ENCODE assay signal across 15 cellular contexts in genomic region chr1:154193821-154194220, GRCh38. TPM values are rescaled to one million over a fixed set of nuclear protein-coding genes. Genes with fewer than 3 reads are reported as not detected.
DNase-seq lines count a peak whose midpoint lies in the region; ATAC-seq, FAIRE-seq and TF ChIP-seq lines count a peak whose summit lies in the region.
"Had no signal": no experiment of that assay in that cellular context is flagged by ENCODE, and none has a peak within 500 bp of the region (broad histone marks: within the 10 kb centered on the region; RNA-seq: fewer than 3 reads in every experiment).

No MANE protein-coding gene starts in this region.

- H3K36me3 ChIP-seq in BE2C (no peaks in the 10 kb centered on the region), SJCRH30 (no peaks in the 10 kb centered on the region), keratinocyte (ENCODE audit: control insufficient read depth in 2 of 2, extremely low read depth in 1 of 2, insufficient read depth in 2 of 2, low read length in 2 of 2) (no peaks in the 10 kb centered on the region)

- H3K27ac ChIP-seq in SJCRH30 (no peak overlapping the region), keratinocyte (ENCODE audit: control insufficient read depth, insufficient read depth, low read length) (no peak overlapping the region)
- H3K27ac ChIP-seq: HL-60 had no signal

- no peak overlapping the region for H3K4me3 Mint-ChIP-seq in stimulated activated memory B cell treated with anti-CD40 and anti-IgM and Interleukin-4, amounts not matched to agents 10 μg/mL and 1 μg/mL and 100 μg/mL, for 72 hours
- H3K4me3 Mint-ChIP-seq: nephron progenitor cell had no signal

- no peaks in the 10 kb centered on the region for H4K20me1 ChIP-seq in keratinocyte (ENCODE audit: control insufficient read depth, extremely low read depth, insufficient read depth, low read length)

- H3K9me1 ChIP-seq in keratinocyte (ENCODE audit: control insufficient read depth, extremely low read depth, insufficient read depth, low read length) = no peaks in the 10 kb centered on the region

- peaks cover 5% of the 10 kb centered on the region for H3K4me1 Mint-ChIP-seq in stimulated activated memory B cell treated with anti-CD40 and anti-IgM and Interleukin-4, amounts not matched to agents 10 μg/mL and 1 μg/mL and 100 μg/mL, for 72 hours

- peak; percentile 56 for FAIRE-seq in keratinocyte (lab: Jason Lieb, UNC)
- FAIRE-seq: endometrium had no signal

- no peaks in the 10 kb centered on the region for H3K36me3 Mint-ChIP-seq in stimulated activated memory B cell treated with anti-CD40 and anti-IgM and Interleukin-4, amounts not matched to agents 10 μg/mL and 1 μg/mL and 100 μg/mL, for 72 hours
- H3K36me3 Mint-ChIP-seq: CD14-positive monocyte had no signal

- peaks cover 34% of the 10 kb centered on the region for H3K27me3 Mint-ChIP-seq in stimulated activated memory B cell treated with anti-CD40 and anti-IgM and Interleukin-4, amounts not matched to agents 10 μg/mL and 1 μg/mL and 100 μg/mL, for 72 hours

- H3K9me3 Mint-ChIP-seq in stimulated activated memory B cell treated with anti-CD40 and anti-IgM and Interleukin-4, amounts not matched to agents 10 μg/mL and 1 μg/mL and 100 μg/mL, for 72 hours = no peaks in the 10 kb centered on the region
- H3K9me3 Mint-ChIP-seq: CD14-positive monocyte, nephron progenitor cell had no signal

- H2AFZ ChIP-seq in keratinocyte (ENCODE audit: control insufficient read depth, low read length) = peak overlapping the region; percentile 58

- no peaks in the 10 kb centered on the region for H3K9me3 ChIP-seq in BE2C
- H3K9me3 ChIP-seq in SJCRH30 (replicated peaks) = no peaks in the 10 kb centered on the region
- no peaks in the 10 kb centered on the region for H3K9me3 ChIP-seq in keratinocyte (ENCODE audit: control insufficient read depth, low read depth, low read length)

- peak overlapping the region; percentile 6 for H3K9ac ChIP-seq in keratinocyte (ENCODE audit: control insufficient read depth, extremely low read depth, insufficient read depth, low read length)

- H3K27me3 ChIP-seq in BE2C = peaks cover 12% of the 10 kb centered on the region
- H3K27me3 ChIP-seq in SJCRH30 = no peaks in the 10 kb centered on the region
- no peaks in the 10 kb centered on the region for H3K27me3 ChIP-seq in keratinocyte (ENCODE audit: control insufficient read depth, extremely low read depth, insufficient read depth, low read length)

- H3K79me2 ChIP-seq in keratinocyte (ENCODE audit: control insufficient read depth, insufficient read depth, low read length) = no peaks in the 10 kb centered on the region

- H3K4me2 ChIP-seq in keratinocyte (ENCODE audit: control insufficient read depth, extremely low read depth, insufficient read depth, low read depth, low read length) = peak overlapping the region; percentile 29

- ATAC-seq in HG02798 (IDR thresholded peaks at IDR 0.05; ENCODE audit: poor library complexity, unreplicated experiment) = no peak
- no peak for ATAC-seq in stimulated activated memory B cell treated with anti-CD40 and anti-IgM and Interleukin-4, amounts not matched to agents 10 μg/mL and 1 μg/mL and 100 μg/mL, for 72 hours

- H3K4me3 ChIP-seq in BE2C (ENCODE audit: low read depth, low read length) (no peak overlapping the region), SJCRH30 (no peak overlapping the region), keratinocyte (ENCODE audit: control insufficient read depth in 2 of 3, extremely low read depth in 1 of 3, insufficient read depth in 2 of 3, low read depth in 1 of 3, low read length in 3 of 3) (no peak overlapping the region)

- TF ChIP-seq CTCF in BE2C (IDR thresholded peaks at IDR 0.05; ENCODE audit: low read depth, low read length) = no peak
- no peak for TF ChIP-seq CTCF in keratinocyte (optimal IDR thresholded peaks at IDR 0.05 in 1 of 3, IDR thresholded peaks at IDR 0.05 in 1 of 3, conservative IDR thresholded peaks at IDR 0.05 in 1 of 3; ENCODE audit: extremely low read depth in 1 of 3, insufficient read depth in 2 of 3, low read length in 3 of 3)

- dilution Hi-C loops in keratinocyte (cut with MboI; ENCODE audit: extremely low pct_ligation_motif_present, low sequenced_read_pairs) = no loop called here

- peak; percentile 25 for DNase-seq in BE2C
- DNase-seq in LHCN-M2 (ENCODE audit: low read depth) = peak; percentile 66
- peak; percentile 63 to 72 for DNase-seq in SJCRH30
- DNase-seq in keratinocyte (ENCODE audit: low read depth, low spot score) = peak; percentile 80
- no peak for DNase-seq in foreskin melanocyte
- no peak for DNase-seq in effector CD4-positive, alpha-beta T cell
- DNase-seq: nephron progenitor cell; stimulated activated naive CD4-positive, alpha-beta T cell treated with Interleukin-2 at 50 U/mL for 16 hours; T-helper 1 cell had no signal

- H3K4me1 ChIP-seq in BE2C (no peaks in the 10 kb centered on the region; the same call in 1 of the 2 replicates), SJCRH30 (peaks cover 32% of the 10 kb centered on the region), keratinocyte (ENCODE audit: control insufficient read depth, extremely low read depth, insufficient read depth, low read length) (peaks cover 20% of the 10 kb centered on the region)

- no peak overlapping the region for H3K27ac Mint-ChIP-seq in stimulated activated memory B cell treated with anti-CD40 and anti-IgM and Interleukin-4, amounts not matched to agents 10 μg/mL and 1 μg/mL and 100 μg/mL, for 72 hours
- H3K27ac Mint-ChIP-seq: nephron progenitor cell had no signal

RNA-seq across cellular contexts. Expression of gene TPM3, which starts 1.9 kb away (rescaled TPM):
- polyA plus RNA-seq in BE2C (2012; ENCODE audit: insufficient read depth, insufficient read length, low read depth) = 577 TPM
- 1,027 and 1,163 TPM in 2 replicates for total RNA-seq in LHCN-M2 (2014; rRNA removed)
- 580 TPM for polyA plus RNA-seq in LHCN-M2 (2012)
- total RNA-seq in SJCRH30 (2014; rRNA removed; shearing (Covaris generic)) = 248 and 262 TPM in 2 replicates
- 294 to 691 TPM (median 585 TPM) in 3 replicates for polyA plus RNA-seq in keratinocyte
- polyA plus RNA-seq in keratinocyte (2011; ENCODE audit: low read depth) = 505 TPM
- polyA plus RNA-seq in keratinocyte (2011; cell fraction: cytosol; rRNA removed) = 461 and 513 TPM in 2 replicates
- 239 and 349 TPM in 2 replicates for polyA plus RNA-seq in keratinocyte (2011; cell fraction: nucleus; rRNA removed)
- polyA plus RNA-seq in keratinocyte (2012; ENCODE audit: low replicate concordance) = 187 and 523 TPM in 2 replicates
- 115 to 186 TPM (median 125 TPM) in 3 replicates for polyA minus RNA-seq in keratinocyte
- polyA minus RNA-seq in keratinocyte (2011; cell fraction: cytosol; rRNA and poly(A)+ RNA removed) = 160 TPM
- polyA minus RNA-seq in keratinocyte (2011; cell fraction: nucleus; rRNA and poly(A)+ RNA removed) = 40.6 and 66.8 TPM in 2 replicates

RNA-seq across cellular contexts. Expression of gene CFAP141, which starts 12.3 kb away (rescaled TPM):
- polyA plus RNA-seq in BE2C (2012; ENCODE audit: insufficient read depth, insufficient read length, low read depth) = not detected
- total RNA-seq in LHCN-M2 (2014; rRNA removed) = not detected in 2 replicates
- not detected for polyA plus RNA-seq in LHCN-M2 (2012)
- total RNA-seq in SJCRH30 (2014; rRNA removed; shearing (Covaris generic)) = not detected in 2 replicates
- polyA plus RNA-seq in keratinocyte = not detected in 3 replicates
- polyA plus RNA-seq in keratinocyte (2011; ENCODE audit: low read depth) = not detected
- polyA plus RNA-seq in keratinocyte (2011; cell fraction: cytosol; rRNA removed) = not detected in 2 replicates
- not detected in 2 replicates for polyA plus RNA-seq in keratinocyte (2011; cell fraction: nucleus; rRNA removed)
- 0.72 TPM in 1 of 2 replicates, not detected in the other for polyA plus RNA-seq in keratinocyte (2012; ENCODE audit: low replicate concordance)
- not detected in 3 replicates for polyA minus RNA-seq in keratinocyte
- polyA minus RNA-seq in keratinocyte (2011; cell fraction: cytosol; rRNA and poly(A)+ RNA removed) = not detected
- polyA minus RNA-seq in keratinocyte (2011; cell fraction: nucleus; rRNA and poly(A)+ RNA removed) = not detected in 2 replicates
- polyA plus RNA-seq: adipose tissue, CD14-positive monocyte had no signal

RNA-seq across cellular contexts. Expression of gene UBAP2L, which starts 26.9 kb away (rescaled TPM):
- polyA plus RNA-seq in BE2C (2012; ENCODE audit: insufficient read depth, insufficient read length, low read depth) = 165 TPM
- total RNA-seq in LHCN-M2 (2014; rRNA removed) = 94.1 and 116 TPM in 2 replicates
- 133 TPM for polyA plus RNA-seq in LHCN-M2 (2012)
- total RNA-seq in SJCRH30 (2014; rRNA removed; shearing (Covaris generic)) = 114 and 129 TPM in 2 replicates
- 118 to 198 TPM (median 161 TPM) in 3 replicates for polyA plus RNA-seq in keratinocyte
- polyA plus RNA-seq in keratinocyte (2011; ENCODE audit: low read depth) = 98.4 TPM
- 116 and 149 TPM in 2 replicates for polyA plus RNA-seq in keratinocyte (2011; cell fraction: cytosol; rRNA removed)
- polyA plus RNA-seq in keratinocyte (2011; cell fraction: nucleus; rRNA removed) = 300 and 368 TPM in 2 replicates
- polyA plus RNA-seq in keratinocyte (2012; ENCODE audit: low replicate concordance) = 57.6 and 157 TPM in 2 replicates
- polyA minus RNA-seq in keratinocyte = 153 to 254 TPM (median 249 TPM) in 3 replicates
- polyA minus RNA-seq in keratinocyte (2011; cell fraction: cytosol; rRNA and poly(A)+ RNA removed) = 54.1 TPM
- polyA minus RNA-seq in keratinocyte (2011; cell fraction: nucleus; rRNA and poly(A)+ RNA removed) = 99.2 and 179 TPM in 2 replicates

RNA-seq across cellular contexts. Expression of gene NUP210L, which starts 38.9 kb away (rescaled TPM):
- polyA plus RNA-seq in BE2C (2012; ENCODE audit: insufficient read depth, insufficient read length, low read depth) = not detected
- total RNA-seq in LHCN-M2 (2014; rRNA removed) = not detected in 2 replicates
- not detected for polyA plus RNA-seq in LHCN-M2 (2012)
- 0.04 TPM in 1 of 2 replicates, not detected in the other for total RNA-seq in SJCRH30 (2014; rRNA removed; shearing (Covaris generic))
- 0.01 TPM in 1 of 3 replicates, not detected in the others for polyA plus RNA-seq in keratinocyte
- polyA plus RNA-seq in keratinocyte (2011; ENCODE audit: low read depth) = 0.06 TPM
- polyA plus RNA-seq in keratinocyte (2011; cell fraction: cytosol; rRNA removed) = not detected in 2 replicates
- 0.03 and 0.06 TPM in 2 replicates for polyA plus RNA-seq in keratinocyte (2011; cell fraction: nucleus; rRNA removed)
- 0.08 TPM in 1 of 2 replicates, not detected in the other for polyA plus RNA-seq in keratinocyte (2012; ENCODE audit: low replicate concordance)
- 0.03 TPM in 1 of 3 replicates, not detected in the others for polyA minus RNA-seq in keratinocyte
- not detected for polyA minus RNA-seq in keratinocyte (2011; cell fraction: cytosol; rRNA and poly(A)+ RNA removed)
- not detected in 2 replicates for polyA minus RNA-seq in keratinocyte (2011; cell fraction: nucleus; rRNA and poly(A)+ RNA removed)
- polyA plus RNA-seq: CD14-positive monocyte had no signal

Comparison
In these comparisons a context has a peak if more than half of its experiments do, and no peak if none do; other contexts are left out.
1. DNase-seq: peak in BE2C (single experiment), LHCN-M2 (single experiment), SJCRH30 (2 of 2) and keratinocyte (single experiment); none in foreskin melanocyte (single experiment) and effector CD4-positive, alpha-beta T cell (single experiment).